Comparison of ENCODE assay signal across 16 cellular contexts in genomic region chr9:88819471-88819870, GRCh38.
A peak's percentile ranks its signal among the peaks of the same experiment; 100 is the strongest.
DNase-seq lines count a peak whose midpoint lies in the region; TF ChIP-seq lines count a peak whose summit lies in the region.
"Had no signal": no experiment of that assay in that cellular context is flagged by ENCODE, and none has a peak within 500 bp of the region (broad histone marks: within the 10 kb centered on the region; RNA-seq: fewer than 3 reads in every experiment).

No MANE protein-coding gene starts in this region.

- 90 to 96% methylated on average over 2 of the region's 2 CpGs for WGBS in tibial nerve, 2 donors

- H3K4me1 ChIP-seq in BLaER1 (peaks cover 24% of the 10 kb centered on the region), HEK293 (ENCODE audit: control insufficient read depth, insufficient read depth, low read length) (peaks cover 7% of the 10 kb centered on the region; the same call in 1 of the 2 replicates), tibial nerve (peaks cover 0 to 13% (median 0%) of the 10 kb centered on the region in 4 donors)

- peaks cover 3% of the 10 kb centered on the region for H3K27me3 Mint-ChIP-seq in neural crest cell (ENCODE audit: low read depth)

- H3K36me3 Mint-ChIP-seq in neural crest cell (ENCODE audit: low read depth) = no peaks in the 10 kb centered on the region
- H3K36me3 Mint-ChIP-seq: CD14-positive monocyte; CD4-positive, alpha-beta memory T cell had no signal

- H3K27ac ChIP-seq in BLaER1 (no peak overlapping the region), HEK293 (ENCODE audit: extremely low read depth, low read depth, low read length) (no peak overlapping the region), tibial nerve (no peak overlapping the region)
- H3K27ac ChIP-seq: KMS-11 had no signal

- CTCF ChIA-PET in HEK293 (lab: Yijun Ruan, JAX) = interaction anchor here (1.0 kb wide), 1 partner anchor 18 kb away, joined by 4 read pairs; no protein-coding TSS in a partner anchor

- H4K20me1 ChIP-seq in BLaER1 = no peaks in the 10 kb centered on the region

- POLR2A ChIA-PET in HEK293 (lab: Yijun Ruan, JAX) = no interaction called here

- no peak for TF ChIP-seq EP300 in tibial nerve (IDR thresholded peaks at IDR 0.05)

- peak overlapping the region; percentile 63 for H3K27ac Mint-ChIP-seq in neural crest cell (ENCODE audit: unreplicated experiment)
- H3K27ac Mint-ChIP-seq: CD14-positive monocyte; CD4-positive, alpha-beta memory T cell had no signal

- H3K4me2 ChIP-seq in BLaER1 = peak overlapping the region; percentile 67

- no peak overlapping the region for H3K9ac ChIP-seq in BLaER1
- H3K9ac ChIP-seq: KMS-11 had no signal

- no peak for TF ChIP-seq POLR2A in tibial nerve (IDR thresholded peaks at IDR 0.05)

- peaks cover 5% of the 10 kb centered on the region for H3K9me3 Mint-ChIP-seq in neural crest cell

- H3K36me3 ChIP-seq in BLaER1 = no peaks in the 10 kb centered on the region
- no peaks in the 10 kb centered on the region for H3K36me3 ChIP-seq in HEK293 (ENCODE audit: control insufficient read depth in 2 of 2, insufficient read depth in 1 of 2, low read length in 2 of 2)
- no peaks in the 10 kb centered on the region for H3K36me3 ChIP-seq in tibial nerve
- H3K36me3 ChIP-seq: BE2C had no signal

- H3K4me3 ChIP-seq in BLaER1 (no peak overlapping the region), HEK293 (ENCODE audit: low read depth, low read length) (no peak overlapping the region), tibial nerve (no peak overlapping the region)
- H3K4me3 ChIP-seq: GM12878 had no signal

- H3K27me3 ChIP-seq in BLaER1 (no peaks in the 10 kb centered on the region), tibial nerve (no peaks in the 10 kb centered on the region)
- H3K27me3 ChIP-seq: BE2C had no signal

- H3K4me3 Mint-ChIP-seq in neural crest cell = no peak overlapping the region
- H3K4me3 Mint-ChIP-seq: CD4-positive, alpha-beta memory T cell had no signal

- peaks cover 9% of the 10 kb centered on the region for H3K9me3 ChIP-seq in BLaER1
- no peaks in the 10 kb centered on the region for H3K9me3 ChIP-seq in HEK293 (ENCODE audit: control insufficient read depth, insufficient read depth, low read depth, low read length)
- H3K9me3 ChIP-seq in tibial nerve = peaks cover 0 to 6% (median 0%) of the 10 kb centered on the region in 4 donors
- H3K9me3 ChIP-seq: BE2C had no signal

- H3K4me1 Mint-ChIP-seq in neural crest cell = peaks cover 12% of the 10 kb centered on the region
- H3K4me1 Mint-ChIP-seq: CD4-positive, alpha-beta memory T cell had no signal

- DNase-seq in fibroblast of peridontal ligament (ENCODE audit: extremely low read depth) (peak; percentile 25), neural crest cell (ENCODE audit: low read depth, low spot score) (no peak), NOMO-1 treated with dmso at 0.1 percent for 144 hours (lab: John Stamatoyannopoulos, UW; ENCODE audit: unreplicated experiment) (no peak), tibial nerve (ENCODE audit: low spot score in 2 of 2) (no peak), MV-4-11 (lab: John Stamatoyannopoulos, UW) (no peak)
- DNase-seq: ACHN; BE2C; CD4-positive, alpha-beta memory T cell; DMS79 treated with DMSO at 0.1 percent for 48 hours; GOT3; H7 had no signal

- no peak for TF ChIP-seq CTCF in HEK293 (tag by site-specific recombination; IDR thresholded peaks at IDR 0.05)
- TF ChIP-seq CTCF in neural crest cell (conservative IDR thresholded peaks at IDR 0.05) = no peak
- no peak for TF ChIP-seq CTCF in tibial nerve (IDR thresholded peaks at IDR 0.05)

TF ChIP-seq in HEK293, 187 proteins besides CTCF, POLR2A, EP300 and RAD21:
- no peak for TF ChIP-seq ZNF707 (tag by site-specific recombination; IDR thresholded peaks at IDR 0.05)
- TF ChIP-seq REPIN1 (tag by site-specific recombination; IDR thresholded peaks at IDR 0.05; ENCODE audit: low read depth) = no peak
- TF ChIP-seq BCL11B (tag by site-specific recombination; IDR thresholded peaks at IDR 0.05; ENCODE audit: low read depth) = no peak
- TF ChIP-seq ZNF548 (tag by site-specific recombination; IDR thresholded peaks at IDR 0.05) = no peak
- no peak for TF ChIP-seq ELK4 (IDR thresholded peaks at IDR 0.05; ENCODE audit: borderline replicate concordance, low read depth, low read length)
- TF ChIP-seq ZNF133 (tag by site-specific recombination; IDR thresholded peaks at IDR 0.05) = 0 out of 2 replicates have a peak, but pooled peaks have one; percentile 17
- no peak for TF ChIP-seq SP7 (tag by site-specific recombination; IDR thresholded peaks at IDR 0.05)
- no peak for TF ChIP-seq ZNF341 (tag by site-specific recombination; IDR thresholded peaks at IDR 0.05; ENCODE audit: low read depth)
